In genomic region chr20:4684837-4685413, GRCh38 we compare ENCODE assay signal across 11 cellular contexts. TPM values are rescaled to one million over a fixed set of nuclear protein-coding genes. Genes with fewer than 3 reads are reported as not detected.
DNase-seq lines count a peak whose midpoint lies in the region; ATAC-seq and TF ChIP-seq lines count a peak whose summit lies in the region.
"Had no signal": no experiment of that assay in that cellular context is flagged by ENCODE, and none has a peak within 500 bp of the region (broad histone marks: within the 10 kb centered on the region; RNA-seq: fewer than 3 reads in every experiment).

No MANE protein-coding gene starts in this region.

- no peak overlapping the region for H3K4me2 ChIP-seq in neuronal stem cell (ENCODE audit: insufficient read depth, low read length, poor library complexity, severe bottlenecking)
- no peak overlapping the region for H3K4me2 ChIP-seq in OCI-LY7 (ENCODE audit: low read length)

- no peaks in the 10 kb centered on the region for H3K9me3 Mint-ChIP-seq in CD8-positive, alpha-beta memory T cell

- H3K4me1 Mint-ChIP-seq in CD8-positive, alpha-beta memory T cell = peaks cover 57 to 68% (median 61%) of the 10 kb centered on the region in 3 donors

- H3K36me3 ChIP-seq in CD8-positive, alpha-beta memory T cell (ENCODE audit: insufficient read depth, low read length) = no peaks in the 10 kb centered on the region
- H3K36me3 ChIP-seq in Peyer's patch = no peaks in the 10 kb centered on the region
- H3K36me3 ChIP-seq in neuronal stem cell (replicated peaks in 1 of 2; ENCODE audit: control insufficient read depth in 2 of 2, insufficient read depth in 2 of 2, low read length in 2 of 2) = no peaks in the 10 kb centered on the region
- no peaks in the 10 kb centered on the region for H3K36me3 ChIP-seq in OCI-LY7 (ENCODE audit: insufficient read depth, low read length)
- H3K36me3 ChIP-seq: left lung had no signal

- H4K91ac ChIP-seq in neuronal stem cell (ENCODE audit: low read depth, low read length, poor library complexity) = no peak overlapping the region

- H4K20me1 ChIP-seq in OCI-LY7 (ENCODE audit: insufficient read depth, low read length) = no peaks in the 10 kb centered on the region

- H3K9me3 ChIP-seq in CD8-positive, alpha-beta memory T cell (ENCODE audit: low read length) = no peaks in the 10 kb centered on the region
- H3K9me3 ChIP-seq in Peyer's patch = no peaks in the 10 kb centered on the region
- peaks cover 0 to 3% of the 10 kb centered on the region in 2 donors for H3K9me3 ChIP-seq in neuronal stem cell (replicated peaks in 1 of 2; ENCODE audit: control insufficient read depth in 2 of 2, insufficient read depth in 1 of 2, low read depth in 1 of 2, low read length in 2 of 2)
- H3K9me3 ChIP-seq in OCI-LY7 (ENCODE audit: low read length) = no peaks in the 10 kb centered on the region
- H3K9me3 ChIP-seq: left lung had no signal

- intact Hi-C loops in OCI-LY7 (cut with micrococcal nuclease; ENCODE audit: unreplicated experiment) = no loop called here

- H3K27me3 Mint-ChIP-seq in CD8-positive, alpha-beta memory T cell = no peaks in the 10 kb centered on the region

- no peak for DNase-seq in CD8-positive, alpha-beta memory T cell
- DNase-seq in Peyer's patch (no peak), neuronal stem cell (ENCODE audit: low spot score) (no peak), GF-D8 (lab: John Stamatoyannopoulos, UW) (no peak), OCI-LY7 (ENCODE audit: low spot score) (no peak), NCI-H1417 (lab: John Stamatoyannopoulos, UW) (no peak)
- DNase-seq: H7, left lung had no signal

- H3K27ac ChIP-seq in CD8-positive, alpha-beta memory T cell (ENCODE audit: low read depth, low read length) = no peak overlapping the region
- peak overlapping the region in 3 of 4 donors; percentile 21 to 97 (median 48) for H3K27ac ChIP-seq in Peyer's patch
- peak overlapping the region; percentile 96 for H3K27ac ChIP-seq in cingulate gyrus (ENCODE audit: low read depth, low read length)
- no peak overlapping the region for H3K27ac ChIP-seq in neuronal stem cell (replicated peaks; ENCODE audit: low read length)
- no peak overlapping the region for H3K27ac ChIP-seq in OCI-LY7 (ENCODE audit: low read depth, low read length, poor library complexity, severe bottlenecking)

- H4K8ac ChIP-seq in neuronal stem cell (ENCODE audit: low read depth, low read length) = no peak overlapping the region

- H2BK120ac ChIP-seq in neuronal stem cell (ENCODE audit: low read depth, low read length) = no peak overlapping the region

- H3K18ac ChIP-seq in neuronal stem cell (ENCODE audit: low read length) = no peak overlapping the region

- CTCF ChIA-PET in CD8-positive, alpha-beta memory T cell (lab: Charles Lee) = interaction anchor here (0.7 to 1.4 kb wide), 4 partner anchors 9 to 47 kb away, joined by 3 read pairs; no protein-coding TSS in a partner anchor
- CTCF ChIA-PET in OCI-LY7 (lab: Charles Lee; ENCODE audit: unreplicated experiment) = no interaction called here

- no CpG with 5 or more reads among the region's 6 CpGs for WGBS in neuronal stem cell (ENCODE audit: extremely low coverage in 2 of 2, insufficient read length in 2 of 2, insufficient replicate concordance in 1 of 2), 2 donors

- H2BK5ac ChIP-seq in neuronal stem cell (ENCODE audit: low read length) = no peak overlapping the region

- peaks cover 0 to 7% (median 0%) of the 10 kb centered on the region in 3 donors for H3K36me3 Mint-ChIP-seq in CD8-positive, alpha-beta memory T cell

- peak overlapping the region; percentile 71 to 93 (median 91) for H3K4me3 Mint-ChIP-seq in CD8-positive, alpha-beta memory T cell

- H3K4me3 ChIP-seq in CD8-positive, alpha-beta memory T cell (ENCODE audit: low read length) = no peak overlapping the region
- H3K4me3 ChIP-seq in Peyer's patch (no peak overlapping the region), neuronal stem cell (ENCODE audit: low read length in 2 of 2) (no peak overlapping the region), OCI-LY7 (ENCODE audit: low read depth, low read length, poor library complexity, severe bottlenecking) (no peak overlapping the region)

- H2AFZ ChIP-seq in neuronal stem cell (ENCODE audit: low read length) (peak overlapping the region; percentile 2), OCI-LY7 (ENCODE audit: low read length) (no peak overlapping the region)

- no peak overlapping the region for H3K14ac ChIP-seq in neuronal stem cell (ENCODE audit: low read length)

- no peaks in the 10 kb centered on the region for H3K79me2 ChIP-seq in OCI-LY7 (ENCODE audit: insufficient read depth, low read depth, low read length)

- no peak overlapping the region for H2AK5ac ChIP-seq in neuronal stem cell (ENCODE audit: low read depth, low read length)

- H3K27me3 ChIP-seq in CD8-positive, alpha-beta memory T cell (ENCODE audit: insufficient read depth, low read length, poor library complexity, severe bottlenecking) = no peaks in the 10 kb centered on the region
- H3K27me3 ChIP-seq in Peyer's patch (no peaks in the 10 kb centered on the region), neuronal stem cell (ENCODE audit: control insufficient read depth in 3 of 3, insufficient read depth in 3 of 3, low read depth in 1 of 3, low read length in 3 of 3) (peaks cover 0 to 19% (median 8%) of the 10 kb centered on the region in 3 experiments)
- H3K27me3 ChIP-seq: left lung had no signal

- H2BK12ac ChIP-seq in neuronal stem cell (ENCODE audit: low read length) = no peak overlapping the region

- POLR2A ChIA-PET in CD8-positive, alpha-beta memory T cell (lab: Charles Lee) = no interaction called here
- POLR2A ChIA-PET in OCI-LY7 (lab: Charles Lee) = interaction anchor here (0.6 to 1.5 kb wide), 4 partner anchors 13 to 411 kb away, joined by 3 to 4 read pairs (median 3); no protein-coding TSS in a partner anchor

- H3K79me1 ChIP-seq in neuronal stem cell (ENCODE audit: low read depth, low read length) = no peaks in the 10 kb centered on the region

- no peak overlapping the region for H3K4ac ChIP-seq in neuronal stem cell (ENCODE audit: low read length)

- no peak overlapping the region for H2BK15ac ChIP-seq in neuronal stem cell (ENCODE audit: low read length)

- no peak for ATAC-seq in GM21737 (IDR thresholded peaks at IDR 0.05; ENCODE audit: unreplicated experiment)
- ATAC-seq: left lung had no signal

- no peak for TF ChIP-seq CTCF in Peyer's patch (IDR thresholded peaks at IDR 0.05)
- no peak for TF ChIP-seq CTCF in OCI-LY7 (conservative IDR thresholded peaks at IDR 0.05; ENCODE audit: low read length)

- no peak for TF ChIP-seq POLR2A in Peyer's patch (IDR thresholded peaks at IDR 0.05)

- H3K9ac ChIP-seq in neuronal stem cell (ENCODE audit: low read depth, low read length, poor library complexity) = no peak overlapping the region

- peak overlapping the region; percentile 6 to 99 (median 96) for H3K27ac Mint-ChIP-seq in CD8-positive, alpha-beta memory T cell

- no peaks in the 10 kb centered on the region for H3K9me2 ChIP-seq in OCI-LY7 (ENCODE audit: insufficient read depth, low read length)

- no peak overlapping the region for H3K23ac ChIP-seq in neuronal stem cell (ENCODE audit: low read depth, low read length, poor library complexity)

- no TSS peak for BruUV-seq in OCI-LY7 (replicated peaks; lab: Mats Ljungman, UMichigan)

- H3K4me1 ChIP-seq in CD8-positive, alpha-beta memory T cell (ENCODE audit: insufficient read depth, low read length) = peaks cover 41% of the 10 kb centered on the region
- no peaks in the 10 kb centered on the region for H3K4me1 ChIP-seq in Peyer's patch
- peaks cover 3 to 11% of the 10 kb centered on the region in 2 donors for H3K4me1 ChIP-seq in neuronal stem cell (ENCODE audit: control insufficient read depth in 2 of 2, insufficient read depth in 1 of 2, low read depth in 1 of 2, low read length in 2 of 2)
- H3K4me1 ChIP-seq in OCI-LY7 (ENCODE audit: insufficient read depth, low read length, poor library complexity, severe bottlenecking) = no peaks in the 10 kb centered on the region

RNA-seq across cellular contexts. Expression of gene PRNP, which starts 1.3 kb away (rescaled TPM):
- 10 to 100 TPM; 45.2 to 45.4 TPM for total RNA-seq in CD8-positive, alpha-beta memory T cell
- 150 TPM for polyA plus RNA-seq in CD8-positive, alpha-beta memory T cell
- total RNA-seq in Peyer's patch (10 to 100 TPM; 14.7 to 22.9 (median 19.3) TPM), OCI-LY7 (2022) (3.7 and 4.7 TPM in 2 replicates)
- polyA plus RNA-seq in neuronal stem cell (2013, experiment 1 of 2) = 7.3 TPM
- 7.2 TPM for polyA plus RNA-seq in neuronal stem cell (2013, experiment 2 of 2)
- 1.0 and 2.8 TPM in 2 replicates for total RNA-seq in OCI-LY7 (2014; rRNA removed; shearing (Covaris generic))

RNA-seq across cellular contexts. Expression of gene PRND, which starts 36.8 kb away (rescaled TPM):
- total RNA-seq in CD8-positive, alpha-beta memory T cell = not detected
- 0.05 TPM for polyA plus RNA-seq in CD8-positive, alpha-beta memory T cell
- not detected for total RNA-seq in Peyer's patch
- polyA plus RNA-seq in neuronal stem cell (2013, experiment 1 of 2) = not detected
- polyA plus RNA-seq in neuronal stem cell (2013, experiment 2 of 2) = not detected
- total RNA-seq in OCI-LY7 (2014; rRNA removed; shearing (Covaris generic)) = not detected in 2 replicates
- total RNA-seq in OCI-LY7 (2022) = not detected in 2 replicates
- total RNA-seq: left lung, SK-MEL-5 had no signal

Comparison
In these comparisons a context has a peak if more than half of its experiments do, and no peak if none do; other contexts are left out.
1. H3K27ac ChIP-seq: peak in Peyer's patch (3 of 4) and cingulate gyrus (single experiment); none in CD8-positive, alpha-beta memory T cell (single experiment), neuronal stem cell (single experiment) and OCI-LY7 (single experiment).